Comparison of ENCODE assay signal across 1 cellular context in genomic region chr7:139675127-139676110, GRCh38.
TF ChIP-seq lines count a peak whose summit lies in the region.

No MANE protein-coding gene starts in this region.

TF ChIP-seq in HepG2, 621 proteins besides CTCF, POLR2A, EP300 and RAD21 (continued from another document and continues in another):
- TF ChIP-seq ARHGAP35 (CRISPR knock-in tag; IDR thresholded peaks at IDR 0.05; ENCODE audit: borderline replicate concordance) (no peak), NCOA5 (CRISPR knock-in tag; IDR thresholded peaks at IDR 0.05) (no peak), NFAT5 (CRISPR knock-in tag; IDR thresholded peaks at IDR 0.05) (no peak), FOXC1 (CRISPR knock-in tag; IDR thresholded peaks at IDR 0.05; ENCODE audit: borderline replicate concordance) (no peak; the same call in 1 of the 2 replicates), MED13 (CRISPR knock-in tag; IDR thresholded peaks at IDR 0.05) (peak; percentile 45; the same call in 1 of the 2 replicates), ZSCAN29 (CRISPR knock-in tag; conservative IDR thresholded peaks at IDR 0.05) (no peak), GLMP (CRISPR knock-in tag; IDR thresholded peaks at IDR 0.05; ENCODE audit: borderline replicate concordance) (no peak), CREB1 (IDR thresholded peaks at IDR 0.05) (0 out of 2 replicates have a peak, but pooled peaks have one; percentile 40), CREB1 (CRISPR knock-in tag; IDR thresholded peaks at IDR 0.05) (peak; percentile 72; the same call in 1 of the 2 replicates), PRPF4 (IDR thresholded peaks at IDR 0.05; ENCODE audit: low read depth, low read length, poor library complexity, severe bottlenecking) (no peak), ZNF414 (CRISPR knock-in tag; IDR thresholded peaks at IDR 0.05) (no peak), KAT2B (IDR thresholded peaks at IDR 0.05; ENCODE audit: borderline replicate concordance, low read depth, low read length) (no peak), ZFP91 (CRISPR knock-in tag; IDR thresholded peaks at IDR 0.05; ENCODE audit: borderline replicate concordance) (peak; percentile 41; the same call in 1 of the 2 replicates), ZNF280B (CRISPR knock-in tag; IDR thresholded peaks at IDR 0.05; ENCODE audit: borderline replicate concordance) (no peak), SRY (CRISPR knock-in tag; IDR thresholded peaks at IDR 0.05) (no peak), CHD4 (IDR thresholded peaks at IDR 0.05; ENCODE audit: borderline replicate concordance, low read length) (no peak), BORCS8-MEF2B (CRISPR knock-in tag; IDR thresholded peaks at IDR 0.05) (peak; percentile 62; the same call in 1 of the 2 replicates), SALL2 (CRISPR knock-in tag; IDR thresholded peaks at IDR 0.05) (peak; percentile 75), ZEB1 (IDR thresholded peaks at IDR 0.05; ENCODE audit: insufficient replicate concordance, low read depth) (peak; percentile 77), NFE2L1 (CRISPR knock-in tag; IDR thresholded peaks at IDR 0.05; ENCODE audit: borderline replicate concordance) (no peak), ZNF619 (CRISPR knock-in tag; IDR thresholded peaks at IDR 0.05) (no peak), ONECUT2 (CRISPR knock-in tag; IDR thresholded peaks at IDR 0.05) (no peak), PCBP1 (IDR thresholded peaks at IDR 0.05; ENCODE audit: borderline replicate concordance, low read depth, low read length) (no peak), PBX3 (CRISPR knock-in tag; IDR thresholded peaks at IDR 0.05; ENCODE audit: borderline replicate concordance) (no peak), CERS6 (CRISPR knock-in tag; IDR thresholded peaks at IDR 0.05) (no peak), MEIS2 (CRISPR knock-in tag; IDR thresholded peaks at IDR 0.05) (peak; percentile 95; the same call in 1 of the 2 replicates), PAXIP1 (CRISPR knock-in tag; conservative IDR thresholded peaks at IDR 0.05) (peak; percentile 97), FOSL2 (CRISPR knock-in tag; IDR thresholded peaks at IDR 0.05) (peak; percentile 90), YEATS2 (CRISPR knock-in tag; IDR thresholded peaks at IDR 0.05; ENCODE audit: borderline replicate concordance) (peak; percentile 49; the same call in 1 of the 2 replicates), NR1H2 (CRISPR knock-in tag; IDR thresholded peaks at IDR 0.05; ENCODE audit: borderline replicate concordance, low read depth) (no peak), NR2F2 (IDR thresholded peaks at IDR 0.05; ENCODE audit: borderline replicate concordance, low read depth) (peak; percentile 91), ZSCAN31 (CRISPR knock-in tag; IDR thresholded peaks at IDR 0.05; ENCODE audit: low read depth) (0 out of 2 replicates have a peak, but pooled peaks have one; percentile 53), PPARG (CRISPR knock-in tag; conservative IDR thresholded peaks at IDR 0.05) (peak; percentile 82), ZNF562 (CRISPR knock-in tag; IDR thresholded peaks at IDR 0.05; ENCODE audit: borderline replicate concordance) (no peak), YEATS4 (CRISPR knock-in tag; IDR thresholded peaks at IDR 0.05; ENCODE audit: borderline replicate concordance) (peak; percentile 55), ZBTB8A (CRISPR knock-in tag; IDR thresholded peaks at IDR 0.05; ENCODE audit: borderline replicate concordance, low read depth) (no peak), TCF12 (IDR thresholded peaks at IDR 0.05) (no peak), TCF12 (CRISPR knock-in tag; IDR thresholded peaks at IDR 0.05) (no peak; the same call in 1 of the 2 replicates), MTERF4 (CRISPR knock-in tag; IDR thresholded peaks at IDR 0.05) (no peak), GATAD1 (CRISPR knock-in tag; IDR thresholded peaks at IDR 0.05) (peak; percentile 40), MAFK (conservative IDR thresholded peaks at IDR 0.05 in 1 of 2, IDR thresholded peaks at IDR 0.05 in 1 of 2; ENCODE audit: low read length in 2 of 2) (no peak), PRMT3 (CRISPR knock-in tag; IDR thresholded peaks at IDR 0.05; ENCODE audit: borderline replicate concordance, low read depth) (no peak; the same call in 1 of the 2 replicates), ZNF660 (CRISPR knock-in tag; IDR thresholded peaks at IDR 0.05; ENCODE audit: borderline replicate concordance, low read depth) (no peak), FIP1L1 (IDR thresholded peaks at IDR 0.05; ENCODE audit: borderline replicate concordance, insufficient read depth, low read depth, low read length) (no peak), MAF1 (CRISPR knock-in tag; IDR thresholded peaks at IDR 0.05; ENCODE audit: borderline replicate concordance) (0 out of 2 replicates have a peak, but pooled peaks have one; percentile 33), ZSCAN5A (CRISPR knock-in tag; IDR thresholded peaks at IDR 0.05; ENCODE audit: borderline replicate concordance) (peak; percentile 58; the same call in 1 of the 2 replicates)
